Comparison of ENCODE assay signal across 1 cellular context in the genomic region with DNA sequence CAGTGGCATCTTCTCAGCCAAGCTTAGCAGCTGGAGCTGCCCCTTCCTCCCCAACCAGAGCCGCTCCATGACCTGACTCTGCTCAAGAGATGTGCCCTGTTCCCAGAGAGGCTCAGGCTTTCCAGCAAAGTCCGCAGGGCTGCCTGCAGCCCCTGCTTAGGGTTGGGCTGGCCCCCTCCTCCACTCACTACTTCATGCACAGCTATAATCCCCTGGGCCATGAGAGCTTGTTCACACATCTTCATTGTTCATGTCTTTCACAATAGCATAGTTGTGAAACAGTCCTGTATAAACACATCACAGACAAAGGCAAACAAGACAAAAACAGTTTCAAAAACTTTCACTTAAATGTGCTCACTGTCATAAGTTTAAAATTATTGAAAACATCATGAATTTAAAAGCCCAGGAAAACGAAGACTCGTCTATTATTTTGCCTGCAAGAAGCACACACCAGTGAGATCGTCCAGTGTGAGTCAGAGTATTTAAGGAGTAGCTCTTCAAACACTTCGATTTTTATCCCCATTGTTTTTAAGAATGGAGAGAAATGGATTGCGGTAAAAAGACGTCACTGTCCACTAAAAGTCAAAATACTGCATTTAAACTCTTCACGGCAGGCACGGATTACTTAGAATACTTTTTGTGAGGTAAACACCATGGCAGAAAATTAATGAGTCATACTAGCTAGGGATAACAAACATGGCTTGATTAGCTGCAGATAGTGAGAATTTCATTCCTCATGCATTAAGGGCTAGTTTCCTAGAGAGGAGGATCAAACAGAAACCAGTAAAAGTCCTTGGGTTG.
A peak's percentile ranks its signal among the peaks of the same experiment; 100 is the strongest.
TF ChIP-seq lines count a peak whose summit lies in the region.

No MANE protein-coding gene starts in this region.

TF ChIP-seq in IMR-90, 13 proteins besides CTCF, POLR2A, EP300 and RAD21:
- TF ChIP-seq CEBPB (IDR thresholded peaks at IDR 0.05; ENCODE audit: low read depth, low read length), result peak; percentile 85
- TF ChIP-seq, protein P1, sequence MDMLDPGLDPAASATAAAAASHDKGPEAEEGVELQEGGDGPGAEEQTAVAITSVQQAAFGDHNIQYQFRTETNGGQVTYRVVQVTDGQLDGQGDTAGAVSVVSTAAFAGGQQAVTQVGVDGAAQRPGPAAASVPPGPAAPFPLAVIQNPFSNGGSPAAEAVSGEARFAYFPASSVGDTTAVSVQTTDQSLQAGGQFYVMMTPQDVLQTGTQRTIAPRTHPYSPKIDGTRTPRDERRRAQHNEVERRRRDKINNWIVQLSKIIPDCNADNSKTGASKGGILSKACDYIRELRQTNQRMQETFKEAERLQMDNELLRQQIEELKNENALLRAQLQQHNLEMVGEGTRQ (IDR thresholded peaks at IDR 0.05; ENCODE audit: low read depth, low read length), result no peak
- peak; percentile 39; the same call in 1 of the 2 replicates for TF ChIP-seq BHLHE40 (IDR thresholded peaks at IDR 0.05; ENCODE audit: low read depth, low read length)
- TF ChIP-seq FOS (IDR thresholded peaks at IDR 0.05; ENCODE audit: low read depth, low read length), result peak; percentile 66; the same call in 1 of the 2 replicates
- TF ChIP-seq NFE2L2 (IDR thresholded peaks at IDR 0.05; ENCODE audit: low read depth, low read length), result peak; percentile 46; the same call in 1 of the 2 replicates
